Comparison of ENCODE assay signal across 18 cellular contexts in the genomic region with DNA sequence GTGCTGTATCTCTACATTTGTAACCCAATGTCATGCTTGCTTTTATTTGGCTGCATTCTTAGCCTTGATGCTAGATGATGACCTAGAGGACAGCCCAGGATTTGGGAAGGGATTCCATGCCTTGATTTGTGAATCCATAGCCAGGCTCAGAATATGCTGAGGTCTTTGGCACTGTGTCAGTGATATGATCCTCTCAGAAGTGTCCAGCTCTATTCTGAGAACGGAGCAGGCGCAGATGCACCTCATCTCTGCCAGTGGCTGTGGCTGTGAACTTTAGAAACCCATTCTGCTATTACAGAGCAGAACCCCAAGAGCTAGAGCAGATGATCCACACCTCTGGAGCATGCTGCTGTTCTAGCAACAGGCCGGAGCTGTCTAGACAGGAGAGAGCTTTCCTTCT.
DNase-seq lines count a peak whose midpoint lies in the region; ATAC-seq, FAIRE-seq and TF ChIP-seq lines count a peak whose summit lies in the region.
"Had no signal": no experiment of that assay in that cellular context is flagged by ENCODE, and none has a peak within 500 bp of the region (broad histone marks: within the 10 kb centered on the region; RNA-seq: fewer than 3 reads in every experiment).

No MANE protein-coding gene starts in this region.

- H3K4me3 Mint-ChIP-seq in brain: no peak overlapping the region

- FAIRE-seq in endothelial cell of umbilical vein (lab: Jason Lieb, UNC): peak; percentile 4
- FAIRE-seq: GM12892, H54, RCC 7860 had no signal

- H3K56ac ChIP-seq in mesendoderm (ENCODE audit: low read length): no peak overlapping the region

- H2BK120ac ChIP-seq in mesendoderm (ENCODE audit: low read depth, low read length): no peak overlapping the region

- no peaks in the 10 kb centered on the region for H3K36me3 ChIP-seq in endothelial cell of umbilical vein (ENCODE audit: control insufficient read depth in 2 of 2, extremely low read depth in 1 of 2, insufficient read depth in 2 of 2, low read length in 2 of 2)
- H3K36me3 ChIP-seq in mesendoderm (ENCODE audit: control insufficient read depth, insufficient read depth, low read length): no peaks in the 10 kb centered on the region

- peak overlapping the region; percentile 6 for H3K18ac ChIP-seq in mesendoderm (ENCODE audit: low read length)

- H2BK5ac ChIP-seq in mesendoderm (ENCODE audit: low read length): no peak overlapping the region

- H3K27me3 Mint-ChIP-seq in brain: peaks cover 8% of the 10 kb centered on the region

- H3K9me3 Mint-ChIP-seq in brain: peaks cover 0 to 2% (median 0%) of the 10 kb centered on the region in 5 experiments

- H3K9me1 ChIP-seq in endothelial cell of umbilical vein (replicated peaks; ENCODE audit: control insufficient read depth, extremely low read depth, insufficient read depth, low read length): no peaks in the 10 kb centered on the region

- TF ChIP-seq CTCF in brain (conservative IDR thresholded peaks at IDR 0.05): no peak
- no peak for TF ChIP-seq CTCF in endothelial cell of umbilical vein (IDR thresholded peaks at IDR 0.05; ENCODE audit: extremely low read depth in 1 of 2, insufficient read depth in 1 of 2, low read depth in 1 of 2, low read length in 2 of 2)

- POLR2A ChIA-PET in endothelial cell of umbilical vein (lab: Charles Lee): no interaction called here

- peaks cover 11% of the 10 kb centered on the region for H3K4me1 ChIP-seq in endothelial cell of umbilical vein (ENCODE audit: control insufficient read depth, extremely low read depth, insufficient read depth, low read length)
- peaks cover 1% of the 10 kb centered on the region for H3K4me1 ChIP-seq in mesendoderm (ENCODE audit: control insufficient read depth, low read depth, low read length)

- CTCF ChIA-PET in endothelial cell of umbilical vein (lab: Charles Lee): interaction anchor here (1.6 kb wide), 1 partner anchor 9 kb away, joined by 4 read pairs; no protein-coding TSS in a partner anchor

- no CpG with 5 or more reads among the region's 3 CpGs for WGBS in mesendoderm (ENCODE audit: extremely low coverage, insufficient coverage, low lambda C conversion rate)

- dilution Hi-C loops in endothelial cell of umbilical vein (cut with MboI; ENCODE audit: extremely low pct_ligation_motif_present, low sequenced_read_pairs): no loop called here

- H2AK5ac ChIP-seq in mesendoderm (ENCODE audit: low read length): no peak overlapping the region

- H4K5ac ChIP-seq in mesendoderm (ENCODE audit: low read length): no peak overlapping the region

- no peak overlapping the region for H4K8ac ChIP-seq in mesendoderm (ENCODE audit: low read depth, low read length)

- H3K23ac ChIP-seq in mesendoderm (ENCODE audit: low read length): no peak overlapping the region

- H3K4ac ChIP-seq in mesendoderm (ENCODE audit: low read depth, low read length): no peak overlapping the region

- no peak for ATAC-seq in HG02588 (IDR thresholded peaks at IDR 0.05; ENCODE audit: unreplicated experiment)

- no peak overlapping the region for H3K9ac ChIP-seq in endothelial cell of umbilical vein (replicated peaks; ENCODE audit: extremely low read depth, insufficient read depth, low read length)
- no peak overlapping the region for H3K9ac ChIP-seq in mesendoderm (ENCODE audit: low read length)

- no peak overlapping the region for H3K4me3 ChIP-seq in endothelial cell of umbilical vein (replicated peaks in 1 of 3; ENCODE audit: insufficient read depth in 1 of 3, low read depth in 1 of 3, low read length in 3 of 3)
- H3K4me3 ChIP-seq in mesendoderm (ENCODE audit: low read length): no peak overlapping the region

- H2BK15ac ChIP-seq in mesendoderm (replicated peaks; ENCODE audit: low read depth): no peak overlapping the region

- H2AFZ ChIP-seq in endothelial cell of umbilical vein (ENCODE audit: low read depth, low read length): no peak overlapping the region

- H4K20me1 ChIP-seq in endothelial cell of umbilical vein (replicated peaks; ENCODE audit: control insufficient read depth, extremely low read depth, insufficient read depth, low read length): no peaks in the 10 kb centered on the region

- DNase-seq in endothelial cell of umbilical vein (ENCODE audit: low read depth, low spot score): no peak
- no peak for DNase-seq in mesendoderm
- peak; percentile 53 for DNase-seq in superior temporal gyrus (ENCODE audit: extremely low spot score)
- no peak for DNase-seq in NCI-H2081 treated with DMSO at 0.1 percent for 48 hours (lab: John Stamatoyannopoulos, UW)
- no peak for DNase-seq in activated naive CD4-positive, alpha-beta T cell (lab: John Stamatoyannopoulos, UW)
- DNase-seq: DMS 273 treated with DMSO at 0.1 percent for 48 hours, NCI-H1092 treated with DMSO at 0.1 percent for 48 hours, NCI-H1694, NCI-H2107, NCI-H226, NCI-H524 treated with DMSO at 0.1 percent for 48 hours, SHP77 treated with DMSO at 0.1 percent for 48 hours had no signal

- no peak overlapping the region for H3K4me2 ChIP-seq in endothelial cell of umbilical vein (ENCODE audit: insufficient read depth, low read length)
- no peak overlapping the region for H3K4me2 ChIP-seq in mesendoderm (ENCODE audit: low read length)

- TF ChIP-seq POLR2A in endothelial cell of umbilical vein (IDR thresholded peaks at IDR 0.05; ENCODE audit: low read depth, low read length): no peak

- intact Hi-C loops in endothelial cell of umbilical vein (cut with micrococcal nuclease): no loop called here

- BruUV-seq in endothelial cell of umbilical vein (replicated peaks; lab: Mats Ljungman, UMichigan): no TSS peak

- H3K9me3 ChIP-seq in endothelial cell of umbilical vein (replicated peaks; ENCODE audit: control insufficient read depth, insufficient read depth, low read length): no peaks in the 10 kb centered on the region

- no peaks in the 10 kb centered on the region for H3K79me1 ChIP-seq in mesendoderm (ENCODE audit: low read length)

- H3K27ac ChIP-seq in endothelial cell of umbilical vein (ENCODE audit: insufficient read depth, low read depth, low read length) (no peak overlapping the region), mesendoderm (ENCODE audit: low read depth, low read length) (no peak overlapping the region)
- H3K27ac ChIP-seq: C4-2B had no signal

- peaks cover 66% of the 10 kb centered on the region for H3K4me1 Mint-ChIP-seq in brain

- no peaks in the 10 kb centered on the region for H3K27me3 ChIP-seq in endothelial cell of umbilical vein (ENCODE audit: control insufficient read depth in 2 of 2, insufficient read depth in 2 of 2, low read length in 2 of 2)
- no peaks in the 10 kb centered on the region for H3K27me3 ChIP-seq in mesendoderm (ENCODE audit: insufficient read depth, low read length, poor library complexity)

- H3K79me2 ChIP-seq in endothelial cell of umbilical vein (ENCODE audit: control insufficient read depth, insufficient read depth, low read length): no peaks in the 10 kb centered on the region
- no peaks in the 10 kb centered on the region for H3K79me2 ChIP-seq in mesendoderm (ENCODE audit: control insufficient read depth, insufficient read depth, low read length)

- H3K27ac Mint-ChIP-seq in brain: peak overlapping the region in 4 of 5 experiments; percentile 18 to 84 (median 52)

- H3K36me3 Mint-ChIP-seq in brain: peaks cover 15% of the 10 kb centered on the region

TF ChIP-seq in endothelial cell of umbilical vein, 7 proteins besides CTCF, POLR2A, EP300 and RAD21:
- TF ChIP-seq GATA2 (IDR thresholded peaks at IDR 0.05; ENCODE audit: insufficient read depth, insufficient read length, low read depth, low read length): no peak
- TF ChIP-seq MYC (IDR thresholded peaks at IDR 0.05; ENCODE audit: low read depth, low read length): no peak
- TF ChIP-seq FOS (IDR thresholded peaks at IDR 0.05; ENCODE audit: borderline replicate concordance, insufficient read depth, low read length): no peak
- no peak for TF ChIP-seq POLR2AphosphoS5 (IDR thresholded peaks at IDR 0.05; ENCODE audit: insufficient read depth, low read depth, low read length)
- TF ChIP-seq EZH2 (IDR thresholded peaks at IDR 0.05; ENCODE audit: borderline replicate concordance, low read depth, low read length, severe bottlenecking): no peak
- no peak for TF ChIP-seq JUN (IDR thresholded peaks at IDR 0.05; ENCODE audit: borderline replicate concordance, insufficient read depth, insufficient read length, low read depth)
- TF ChIP-seq, protein P1, sequence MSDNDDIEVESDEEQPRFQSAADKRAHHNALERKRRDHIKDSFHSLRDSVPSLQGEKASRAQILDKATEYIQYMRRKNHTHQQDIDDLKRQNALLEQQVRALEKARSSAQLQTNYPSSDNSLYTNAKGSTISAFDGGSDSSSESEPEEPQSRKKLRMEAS (IDR thresholded peaks at IDR 0.05; ENCODE audit: insufficient read depth, insufficient read length): no peak
